Comparison of ENCODE assay signal across 1 cellular context in genomic region chr6:96939019-96939805, GRCh38.
TF ChIP-seq lines count a peak whose summit lies in the region.

No MANE protein-coding gene starts in this region.

TF ChIP-seq in HEK293, 187 proteins besides CTCF, POLR2A, EP300 and RAD21 (continued from another document):
- TF ChIP-seq, protein P1, sequence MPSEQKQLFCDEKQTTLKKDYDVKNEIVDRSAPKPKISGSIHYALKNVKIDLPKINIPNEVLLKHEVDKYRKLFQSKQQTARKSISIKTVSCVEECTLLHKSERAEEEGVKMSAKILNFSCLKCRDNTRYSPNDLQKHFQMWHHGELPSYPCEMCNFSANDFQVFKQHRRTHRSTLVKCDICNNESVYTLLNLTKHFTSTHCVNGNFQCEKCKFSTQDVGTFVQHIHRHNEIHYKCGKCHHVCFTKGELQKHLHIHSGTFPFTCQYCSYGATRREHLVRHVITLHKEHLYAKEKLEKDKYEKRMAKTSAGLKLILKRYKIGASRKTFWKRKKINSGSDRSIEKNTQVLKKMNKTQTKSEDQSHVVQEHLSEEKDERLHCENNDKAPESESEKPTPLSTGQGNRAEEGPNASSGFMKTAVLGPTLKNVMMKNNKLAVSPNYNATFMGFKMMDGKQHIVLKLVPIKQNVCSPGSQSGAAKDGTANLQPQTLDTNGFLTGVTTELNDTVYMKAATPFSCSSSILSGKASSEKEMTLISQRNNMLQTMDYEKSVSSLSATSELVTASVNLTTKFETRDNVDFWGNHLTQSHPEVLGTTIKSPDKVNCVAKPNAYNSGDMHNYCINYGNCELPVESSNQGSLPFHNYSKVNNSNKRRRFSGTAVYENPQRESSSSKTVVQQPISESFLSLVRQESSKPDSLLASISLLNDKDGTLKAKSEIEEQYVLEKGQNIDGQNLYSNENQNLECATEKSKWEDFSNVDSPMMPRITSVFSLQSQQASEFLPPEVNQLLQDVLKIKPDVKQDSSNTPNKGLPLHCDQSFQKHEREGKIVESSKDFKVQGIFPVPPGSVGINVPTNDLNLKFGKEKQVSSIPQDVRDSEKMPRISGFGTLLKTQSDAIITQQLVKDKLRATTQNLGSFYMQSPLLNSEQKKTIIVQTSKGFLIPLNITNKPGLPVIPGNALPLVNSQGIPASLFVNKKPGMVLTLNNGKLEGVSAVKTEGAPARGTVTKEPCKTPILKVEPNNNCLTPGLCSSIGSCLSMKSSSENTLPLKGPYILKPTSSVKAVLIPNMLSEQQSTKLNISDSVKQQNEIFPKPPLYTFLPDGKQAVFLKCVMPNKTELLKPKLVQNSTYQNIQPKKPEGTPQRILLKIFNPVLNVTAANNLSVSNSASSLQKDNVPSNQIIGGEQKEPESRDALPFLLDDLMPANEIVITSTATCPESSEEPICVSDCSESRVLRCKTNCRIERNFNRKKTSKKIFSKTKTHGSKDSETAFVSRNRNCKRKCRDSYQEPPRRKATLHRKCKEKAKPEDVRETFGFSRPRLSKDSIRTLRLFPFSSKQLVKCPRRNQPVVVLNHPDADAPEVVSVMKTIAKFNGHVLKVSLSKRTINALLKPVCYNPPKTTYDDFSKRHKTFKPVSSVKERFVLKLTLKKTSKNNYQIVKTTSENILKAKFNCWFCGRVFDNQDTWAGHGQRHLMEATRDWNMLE (tag by site-specific recombination; conservative IDR thresholded peaks at IDR 0.05; ENCODE audit: low read depth), result 0 out of 2 replicates have a peak, but pooled peaks have one; percentile 35
- TF ChIP-seq OSR2 (tag by site-specific recombination; IDR thresholded peaks at IDR 0.05) (peak; percentile 33; the same call in 1 of the 2 replicates), ZNF623 (tag by site-specific recombination; IDR thresholded peaks at IDR 0.05) (no peak), ZNF600 (tag by site-specific recombination; IDR thresholded peaks at IDR 0.05) (peak; percentile 33; the same call in 1 of the 2 replicates), ZNF426 (tag by site-specific recombination; IDR thresholded peaks at IDR 0.05) (no peak), ZBTB8A (tag by site-specific recombination; IDR thresholded peaks at IDR 0.05) (no peak), KLF9 (tag by site-specific recombination; IDR thresholded peaks at IDR 0.05; ENCODE audit: low read depth) (no peak)
- TF ChIP-seq, protein P2, sequence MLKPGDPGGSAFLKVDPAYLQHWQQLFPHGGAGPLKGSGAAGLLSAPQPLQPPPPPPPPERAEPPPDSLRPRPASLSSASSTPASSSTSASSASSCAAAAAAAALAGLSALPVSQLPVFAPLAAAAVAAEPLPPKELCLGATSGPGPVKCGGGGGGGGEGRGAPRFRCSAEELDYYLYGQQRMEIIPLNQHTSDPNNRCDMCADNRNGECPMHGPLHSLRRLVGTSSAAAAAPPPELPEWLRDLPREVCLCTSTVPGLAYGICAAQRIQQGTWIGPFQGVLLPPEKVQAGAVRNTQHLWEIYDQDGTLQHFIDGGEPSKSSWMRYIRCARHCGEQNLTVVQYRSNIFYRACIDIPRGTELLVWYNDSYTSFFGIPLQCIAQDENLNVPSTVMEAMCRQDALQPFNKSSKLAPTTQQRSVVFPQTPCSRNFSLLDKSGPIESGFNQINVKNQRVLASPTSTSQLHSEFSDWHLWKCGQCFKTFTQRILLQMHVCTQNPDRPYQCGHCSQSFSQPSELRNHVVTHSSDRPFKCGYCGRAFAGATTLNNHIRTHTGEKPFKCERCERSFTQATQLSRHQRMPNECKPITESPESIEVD (tag by site-specific recombination; IDR thresholded peaks at IDR 0.05), result peak; percentile 78
